ENCODE assay signal across 20 cellular contexts in the genomic region with DNA sequence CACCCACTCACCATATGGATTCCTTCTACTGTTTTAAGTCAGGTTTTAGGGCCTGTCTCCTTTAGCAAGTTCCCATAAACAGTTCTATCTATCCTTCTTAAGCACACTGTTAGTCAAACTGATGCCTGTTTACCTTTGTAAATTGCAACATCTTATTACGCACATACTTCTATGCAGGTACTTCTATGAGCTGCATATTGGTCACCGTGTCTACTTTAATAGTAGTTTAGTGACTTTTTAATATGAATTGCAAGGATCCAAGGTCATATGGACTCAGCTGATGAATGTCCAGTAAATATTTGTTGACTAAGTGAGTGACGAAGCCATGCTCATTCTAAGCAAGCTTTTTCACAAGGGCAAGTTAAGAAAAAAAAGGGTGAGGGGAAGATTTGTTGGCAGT.
DNase-seq lines count a peak whose midpoint lies in the region; ATAC-seq, FAIRE-seq and TF ChIP-seq lines count a peak whose summit lies in the region.
"Had no signal": no experiment of that assay in that cellular context is flagged by ENCODE, and none has a peak within 500 bp of the region (broad histone marks: within the 10 kb centered on the region; RNA-seq: fewer than 3 reads in every experiment).

No MANE protein-coding gene starts in this region.

- in situ Hi-C loops in HepG2 (cut with HindIII; ENCODE audit: extremely low pct_ligation_motif_present, low pct_unique_long_range_greater_than_20kb) = no loop called here

- FAIRE-seq in bronchial epithelial cell (lab: Jason Lieb, UNC) (no peak), HepG2 (lab: Jason Lieb, UNC) (no peak), pancreas (lab: Jason Lieb, UNC) (no peak)
- FAIRE-seq: G401.6, GM12891, H1, K562 had no signal

- H3K4me1 ChIP-seq in HepG2 (ENCODE audit: insufficient read depth, low read length) (peaks cover 21% of the 10 kb centered on the region), pancreas (peaks cover 0 to 6% (median 0%) of the 10 kb centered on the region in 3 donors)
- H3K4me1 ChIP-seq: BLaER1 treated with 17β-estradiol and CSF1 and Interleukin-3, amounts not matched to agents 10 nM and 100 nM; HAP-1 had no signal

- peaks cover 31% of the 10 kb centered on the region; the same call in 1 of the 2 replicates for H3K9me3 ChIP-seq in HepG2 (ENCODE audit: low read length)
- H3K9me3 ChIP-seq in pancreas = no peaks in the 10 kb centered on the region
- H3K9me3 ChIP-seq: HAP-1 had no signal

- DNase-seq in LNCaP clone FGC (ENCODE audit: low read depth) (peak; percentile 8), bronchial epithelial cell (ENCODE audit: low read depth) (peak; percentile 87), HepG2 (ENCODE audit: low spot score) (no peak), pancreas (no peak), cerebellum (ENCODE audit: low spot score) (no peak)
- DNase-seq: ACHN; Calu3; CD4-positive, CD25-positive, alpha-beta regulatory T cell; DMS 273 treated with DMSO at 0.1 percent for 48 hours; DMS79 treated with DMSO at 0.1 percent for 48 hours; EL had no signal

- ATAC-seq in HepG2 = no peak
- ATAC-seq in pancreas = peak; percentile 57 to 85 (median 72)
- no peak for ATAC-seq in GM19395 (IDR thresholded peaks at IDR 0.05; ENCODE audit: unreplicated experiment)
- no peak for ATAC-seq in HG03521 (IDR thresholded peaks at IDR 0.05; ENCODE audit: unreplicated experiment)
- ATAC-seq: K562 had no signal

- H4K20me1 ChIP-seq in HepG2 (ENCODE audit: insufficient read depth, low read length) = no peaks in the 10 kb centered on the region
- H4K20me1 ChIP-seq: BLaER1 treated with 17β-estradiol and CSF1 and Interleukin-3, amounts not matched to agents 10 nM and 100 nM had no signal

- POLR2A ChIA-PET in HepG2 (lab: Yijun Ruan, JAX) = no interaction called here

- no peak overlapping the region for H3K9ac ChIP-seq in HepG2 (ENCODE audit: insufficient read depth, low read depth, low read length)
- H3K9ac ChIP-seq: BLaER1 treated with 17β-estradiol and CSF1 and Interleukin-3, amounts not matched to agents 10 nM and 100 nM had no signal

- H2AFZ ChIP-seq in HepG2 (ENCODE audit: low read length) = no peak overlapping the region

- 4% methylated on average over 3 of the region's 3 CpGs for WGBS in HepG2 (ENCODE audit: low lambda C conversion rate)
- WGBS in pancreas, 2 donors = 20% methylated on average over 3 of the region's 3 CpGs

- H3K36me3 ChIP-seq in bronchial epithelial cell (ENCODE audit: control insufficient read depth, insufficient read depth, low read length) = no peaks in the 10 kb centered on the region
- no peaks in the 10 kb centered on the region for H3K36me3 ChIP-seq in HepG2 (replicated peaks in 1 of 2; ENCODE audit: control insufficient read depth in 1 of 2, insufficient read depth in 2 of 2, low read length in 2 of 2)
- no peaks in the 10 kb centered on the region for H3K36me3 ChIP-seq in pancreas
- H3K36me3 ChIP-seq: HAP-1 had no signal

- TF ChIP-seq POLR2A in HepG2 (IDR thresholded peaks at IDR 0.05; ENCODE audit: insufficient read depth in 1 of 2, low read depth in 2 of 2, low read length in 2 of 2) = no peak

- H3K27ac ChIP-seq in HepG2 (ENCODE audit: extremely low read length, insufficient read depth, low read length) (no peak overlapping the region), pancreas (no peak overlapping the region)
- H3K27ac ChIP-seq: BLaER1 treated with 17β-estradiol and CSF1 and Interleukin-3, amounts not matched to agents 10 nM and 100 nM; HL-60 had no signal

- H3K4me3 ChIP-seq in LNCaP clone FGC (ENCODE audit: low read depth, low read length) = no peak overlapping the region
- H3K4me3 ChIP-seq in bronchial epithelial cell (ENCODE audit: low read depth, low read length) = no peak overlapping the region
- H3K4me3 ChIP-seq in HepG2 (replicated peaks in 1 of 3; ENCODE audit: insufficient read depth in 1 of 3, low read depth in 2 of 3, low read length in 3 of 3) = no peak overlapping the region
- H3K4me3 ChIP-seq in pancreas = no peak overlapping the region
- H3K4me3 ChIP-seq: BLaER1 treated with 17β-estradiol and CSF1 and Interleukin-3, amounts not matched to agents 10 nM and 100 nM; HAP-1; K562 had no signal

- BruUV-seq in HepG2 (replicated peaks; lab: Mats Ljungman, UMichigan) = no TSS peak

- CTCF ChIA-PET in HepG2 (lab: Yijun Ruan, JAX; ENCODE audit: low intra/inter-chr PET ratio, low total read pairs) = no interaction called here

- TF ChIP-seq RAD21 in HepG2 (CRISPR knock-in tag; IDR thresholded peaks at IDR 0.05) = no peak

- H3K79me2 ChIP-seq in HepG2 (ENCODE audit: insufficient read depth, low read length) = no peaks in the 10 kb centered on the region

- TF ChIP-seq CTCF in LNCaP clone FGC (IDR thresholded peaks at IDR 0.05; ENCODE audit: control insufficient read depth, extremely low read depth, insufficient read depth) (no peak), bronchial epithelial cell (IDR thresholded peaks at IDR 0.05; ENCODE audit: insufficient read depth, low read length, severe bottlenecking) (no peak), HepG2 (CRISPR knock-in tag; IDR thresholded peaks at IDR 0.05) (no peak), pancreas (IDR thresholded peaks at IDR 0.05) (no peak)

- H3K27me3 ChIP-seq in bronchial epithelial cell (ENCODE audit: control insufficient read depth, insufficient read depth, low read length) = no peaks in the 10 kb centered on the region
- no peaks in the 10 kb centered on the region for H3K27me3 ChIP-seq in HepG2 (ENCODE audit: control insufficient read depth in 1 of 2, insufficient read depth in 2 of 2, low read length in 2 of 2)
- no peaks in the 10 kb centered on the region for H3K27me3 ChIP-seq in pancreas
- H3K27me3 ChIP-seq: BLaER1 treated with 17β-estradiol and CSF1 and Interleukin-3, amounts not matched to agents 10 nM and 100 nM had no signal

- no peak overlapping the region for H3K4me2 ChIP-seq in HepG2 (ENCODE audit: low read depth, low read length)
- H3K4me2 ChIP-seq: BLaER1 treated with 17β-estradiol and CSF1 and Interleukin-3, amounts not matched to agents 10 nM and 100 nM had no signal

- intact Hi-C loops in HepG2 (cut with micrococcal nuclease; ENCODE audit: unreplicated experiment) = no loop called here
- intact Hi-C loops in pancreas (cut with DNase I) = no loop called here

- TF ChIP-seq EP300 in HepG2 (IDR thresholded peaks at IDR 0.05; ENCODE audit: low read depth in 2 of 2, low read length in 2 of 2) (no peak), HepG2 (CRISPR knock-in tag; IDR thresholded peaks at IDR 0.05; ENCODE audit: borderline replicate concordance) (no peak)

TF ChIP-seq in HepG2, 621 proteins besides CTCF, POLR2A, EP300 and RAD21 (continues in another document):
- TF ChIP-seq U2AF2 (IDR thresholded peaks at IDR 0.05; ENCODE audit: low read depth, low read length) = no peak
- no peak for TF ChIP-seq TEF (CRISPR knock-in tag; IDR thresholded peaks at IDR 0.05)
- TF ChIP-seq CREB1 (IDR thresholded peaks at IDR 0.05) = no peak
- TF ChIP-seq CREB1 (CRISPR knock-in tag; IDR thresholded peaks at IDR 0.05) = no peak
- no peak for TF ChIP-seq RERE (CRISPR knock-in tag; IDR thresholded peaks at IDR 0.05; ENCODE audit: low read depth)
- no peak for TF ChIP-seq HOXA7 (CRISPR knock-in tag; IDR thresholded peaks at IDR 0.05)
- TF ChIP-seq NFYB (CRISPR knock-in tag; IDR thresholded peaks at IDR 0.05) = no peak
- TF ChIP-seq ZNF619 (CRISPR knock-in tag; IDR thresholded peaks at IDR 0.05) = no peak

Comparison
In these comparisons a context has a peak if more than half of its experiments do, and no peak if none do; other contexts are left out.
1. DNase-seq: peak in LNCaP clone FGC (single experiment) and bronchial epithelial cell (single experiment); none in HepG2 (single experiment), pancreas (0 of 6) and cerebellum (single experiment).
2. ATAC-seq: peak in pancreas (4 of 4); none in HepG2 (single experiment), GM19395 (single experiment) and HG03521 (single experiment).